8 cellular contexts compared by ENCODE assay signal in genomic region chr6:3231213-3232016, GRCh38. TPM values are rescaled to one million over a fixed set of nuclear protein-coding genes. Genes with fewer than 3 reads are reported as not detected.
DNase-seq lines count a peak whose midpoint lies in the region; ATAC-seq and TF ChIP-seq lines count a peak whose summit lies in the region.

No MANE protein-coding gene starts in this region.

- H3K9me3 Mint-ChIP-seq in CD14-positive monocyte: peaks cover 0 to 28% (median 8%) of the 10 kb centered on the region in 7 donors
- H3K9me3 Mint-ChIP-seq in naive thymus-derived CD8-positive, alpha-beta T cell: peaks cover 0 to 4% (median 0%) of the 10 kb centered on the region in 9 donors

- intact Hi-C loops in CD14-positive monocyte (cut with micrococcal nuclease): no loop called here

- H3K27ac Mint-ChIP-seq in CD14-positive monocyte: no peak overlapping the region
- peak overlapping the region in 1 of 10 donors; percentile 34 for H3K27ac Mint-ChIP-seq in naive thymus-derived CD8-positive, alpha-beta T cell

- H3K36me3 Mint-ChIP-seq in CD14-positive monocyte: peaks cover 2 to 8% of the 10 kb centered on the region in 2 donors
- H3K36me3 Mint-ChIP-seq in naive thymus-derived CD8-positive, alpha-beta T cell: peaks cover 0 to 3% (median 0%) of the 10 kb centered on the region in 3 donors

- POLR2A ChIA-PET in naive thymus-derived CD8-positive, alpha-beta T cell (lab: Charles Lee): interaction anchor here (0.9 kb wide), 1 partner anchor 27 kb away, joined by 3 read pairs; the partner anchor contains the start of gene PSMG4

- TF ChIP-seq CTCF in CD14-positive monocyte (IDR thresholded peaks at IDR 0.05): no peak

- peaks cover 93 to 97% (median 94%) of the 10 kb centered on the region in 3 donors for H3K27me3 Mint-ChIP-seq in CD14-positive monocyte (ENCODE audit: low read depth in 3 of 3)
- peaks cover 44 to 93% (median 71%) of the 10 kb centered on the region in 5 donors for H3K27me3 Mint-ChIP-seq in naive thymus-derived CD8-positive, alpha-beta T cell

- peak; percentile 11 for ATAC-seq in naive thymus-derived CD8-positive, alpha-beta T cell
- ATAC-seq in HG02970 (IDR thresholded peaks at IDR 0.05; ENCODE audit: low FRiP score, unreplicated experiment) (no peak), HG03469 (IDR thresholded peaks at IDR 0.05; ENCODE audit: unreplicated experiment) (no peak)

- peak overlapping the region; percentile 64 to 89 for H3K4me3 Mint-ChIP-seq in CD14-positive monocyte
- peak overlapping the region; percentile 16 to 96 (median 74) for H3K4me3 Mint-ChIP-seq in naive thymus-derived CD8-positive, alpha-beta T cell

- H3K4me1 Mint-ChIP-seq in CD14-positive monocyte: peaks cover 36% of the 10 kb centered on the region
- H3K4me1 Mint-ChIP-seq in naive thymus-derived CD8-positive, alpha-beta T cell: peaks cover 22 to 56% (median 46%) of the 10 kb centered on the region in 4 donors

- DNase-seq in CD14-positive monocyte (ENCODE audit: low spot score): no peak
- peak; percentile 89 for DNase-seq in NCI-H1048 (lab: John Stamatoyannopoulos, UW)
- DNase-seq in T1000 (lab: John Stamatoyannopoulos, UW): peak; percentile 37
- DNase-seq in fibroblast of the conjunctiva (ENCODE audit: low read depth): peak; percentile 59
- peak in 1 of 10 donors; percentile 7 for DNase-seq in naive thymus-derived CD8-positive, alpha-beta T cell
- DNase-seq in KG1 (lab: John Stamatoyannopoulos, UW): no peak

RNA-seq across cellular contexts. Expression of gene TUBB2B, which starts 4.0 kb away (rescaled TPM):
- polyA plus RNA-seq in CD14-positive monocyte: under 1 TPM in 1 of 2 donors, not detected in 1; 0.15 TPM
- not detected for total RNA-seq in naive thymus-derived CD8-positive, alpha-beta T cell
- under 1 TPM in 2 of 3 donors, not detected in 1; 0.08 to 0.20 TPM for polyA plus RNA-seq in naive thymus-derived CD8-positive, alpha-beta T cell

RNA-seq across cellular contexts. Expression of gene PSMG4, which starts 27.3 kb away (rescaled TPM):
- 10 to 100 TPM; 27.9 to 31.1 TPM for polyA plus RNA-seq in CD14-positive monocyte
- 10 to 100 TPM; 39.2 to 39.4 TPM for total RNA-seq in naive thymus-derived CD8-positive, alpha-beta T cell
- 10 to 100 TPM; 66.4 to 69.4 (median 67.2) TPM for polyA plus RNA-seq in naive thymus-derived CD8-positive, alpha-beta T cell

Comparison
In these comparisons a context has a peak if more than half of its experiments do, and no peak if none do; other contexts are left out.
1. DNase-seq: peak in NCI-H1048 (single experiment), T1000 (single experiment) and fibroblast of the conjunctiva (single experiment); none in CD14-positive monocyte (single experiment) and KG1 (single experiment).
2. ATAC-seq: peak in naive thymus-derived CD8-positive, alpha-beta T cell (2 of 2); none in HG02970 (single experiment) and HG03469 (single experiment).